8 cellular contexts compared by ENCODE assay signal in genomic region chr1:161398900-161399256, GRCh38. TPM values are rescaled to one million over a fixed set of nuclear protein-coding genes. Genes with fewer than 3 reads are reported as not detected.
DNase-seq lines count a peak whose midpoint lies in the region; ATAC-seq, FAIRE-seq and TF ChIP-seq lines count a peak whose summit lies in the region.

No MANE protein-coding gene starts in this region.

- H3K4me1 ChIP-seq in GM23338 (ENCODE audit: insufficient read depth) (peaks cover 5% of the 10 kb centered on the region; the same call in 1 of the 2 replicates), left ventricle myocardium inferior (peaks cover 30% of the 10 kb centered on the region), small intestine (ENCODE audit: control insufficient read depth in 2 of 2, insufficient read depth in 1 of 2, low read depth in 1 of 2, low read length in 1 of 2) (peaks cover 0 to 2% of the 10 kb centered on the region in 2 donors)

- peaks cover 20% of the 10 kb centered on the region for H3K27me3 Mint-ChIP-seq in GM23338 (ENCODE audit: insufficient read depth, low read depth, poor library complexity)

- no peak for TF ChIP-seq CTCF in GM23338 (conservative IDR thresholded peaks at IDR 0.05; ENCODE audit: low read depth in 2 of 2)
- TF ChIP-seq CTCF in WERI-Rb-1 (IDR thresholded peaks at IDR 0.05; ENCODE audit: low read depth, low read length): no peak
- TF ChIP-seq CTCF in left ventricle myocardium inferior (IDR thresholded peaks at IDR 0.05; ENCODE audit: borderline replicate concordance): no peak

- H3K27ac Mint-ChIP-seq in GM23338: peak overlapping the region; percentile 99

- H3K27ac ChIP-seq in GM23338 (ENCODE audit: low read depth) (peak overlapping the region; percentile 96), WERI-Rb-1 (peak overlapping the region; percentile 93), left ventricle myocardium inferior (replicated peaks) (peak overlapping the region; percentile 100), small intestine (ENCODE audit: low read depth in 1 of 2, low read length in 1 of 2) (peak overlapping the region; percentile 96 to 100)

- no peak for ATAC-seq in GM23338
- no peak for ATAC-seq in HG03175 (IDR thresholded peaks at IDR 0.05; ENCODE audit: unreplicated experiment)

- no peaks in the 10 kb centered on the region for H4K20me1 ChIP-seq in GM23338 (replicated peaks; ENCODE audit: insufficient read depth)

- no peak for DNase-seq in GM23338 (ENCODE audit: low spot score)
- no peak for DNase-seq in WERI-Rb-1
- no peak for DNase-seq in left ventricle myocardium inferior
- no peak for DNase-seq in small intestine
- no peak for DNase-seq in Ammon's horn (ENCODE audit: low spot score)
- no peak for DNase-seq in NK-92 (lab: John Stamatoyannopoulos, UW; ENCODE audit: unreplicated experiment)
- DNase-seq in stimulated activated CD4-positive, alpha-beta T cell treated with anti-CD3 and anti-CD28 coated beads, Interleukin-4, amount 100 ng/mL, for 1 hour: no peak

- peak overlapping the region; percentile 100 for H3K4me3 ChIP-seq in GM23338
- peak overlapping the region; percentile 56 for H3K4me3 ChIP-seq in WERI-Rb-1 (ENCODE audit: low read depth, low read length)
- peak overlapping the region; percentile 82 for H3K4me3 ChIP-seq in left ventricle myocardium inferior
- peak overlapping the region; percentile 42 to 49 for H3K4me3 ChIP-seq in small intestine (ENCODE audit: low read depth in 1 of 2, low read length in 2 of 2)

- H3K9me3 ChIP-seq in WERI-Rb-1 (ENCODE audit: severe bottlenecking) (no peaks in the 10 kb centered on the region), left ventricle myocardium inferior (replicated peaks) (no peaks in the 10 kb centered on the region), small intestine (ENCODE audit: control insufficient read depth, low read depth) (no peaks in the 10 kb centered on the region)

- H3K4me3 Mint-ChIP-seq in GM23338: peak overlapping the region; percentile 93

- H3K36me3 ChIP-seq in GM23338 (ENCODE audit: insufficient read depth): no peaks in the 10 kb centered on the region
- peaks cover 5% of the 10 kb centered on the region; the same call in 1 of the 2 replicates for H3K36me3 ChIP-seq in WERI-Rb-1
- H3K36me3 ChIP-seq in left ventricle myocardium inferior: no peaks in the 10 kb centered on the region
- no peaks in the 10 kb centered on the region for H3K36me3 ChIP-seq in small intestine (ENCODE audit: control insufficient read depth in 2 of 2, insufficient read depth in 2 of 2, low read length in 2 of 2)

- H3K9me2 ChIP-seq in GM23338 (ENCODE audit: insufficient read depth): no peaks in the 10 kb centered on the region

- peaks cover 9% of the 10 kb centered on the region; the same call in 2 of the 3 replicates for H3K9me3 Mint-ChIP-seq in GM23338

- H3F3A ChIP-seq in GM23338 (replicated peaks; ENCODE audit: low read depth): peaks cover 23% of the 10 kb centered on the region

- 1 to 5% (median 3%) methylated on average over 17 of the region's 17 CpGs for WGBS in small intestine, 3 donors

- FAIRE-seq in small intestine (lab: Jason Lieb, UNC): no peak

- peak overlapping the region; percentile 64; the same call in 1 of the 2 replicates for H2AFZ ChIP-seq in GM23338

- H3K36me3 Mint-ChIP-seq in GM23338 (ENCODE audit: low read depth): peaks cover 3% of the 10 kb centered on the region; the same call in 2 of the 3 replicates

- H3K27me3 ChIP-seq in GM23338 (ENCODE audit: insufficient read depth): no peaks in the 10 kb centered on the region
- no peaks in the 10 kb centered on the region for H3K27me3 ChIP-seq in WERI-Rb-1 (ENCODE audit: insufficient read depth, low read depth, severe bottlenecking)
- no peaks in the 10 kb centered on the region for H3K27me3 ChIP-seq in left ventricle myocardium inferior (ENCODE audit: low read depth)
- H3K27me3 ChIP-seq in small intestine (ENCODE audit: control insufficient read depth in 2 of 2, insufficient read depth in 2 of 2, low read length in 2 of 2): no peaks in the 10 kb centered on the region

- intact Hi-C loops in left ventricle myocardium inferior (cut with micrococcal nuclease): no loop called here

- peaks cover 4% of the 10 kb centered on the region; the same call in 2 of the 3 replicates for H3K4me1 Mint-ChIP-seq in GM23338

- no peaks in the 10 kb centered on the region for H3K79me2 ChIP-seq in GM23338 (replicated peaks; ENCODE audit: insufficient read depth)

- peak overlapping the region; percentile 86 for H3K4me2 ChIP-seq in GM23338

TF ChIP-seq in GM23338, 12 proteins besides CTCF, POLR2A, EP300 and RAD21 (continues in another document):
- TF ChIP-seq EZH2 (IDR thresholded peaks at IDR 0.05; ENCODE audit: low read depth, unreplicated experiment): no peak
- no peak for TF ChIP-seq CREB1 (CRISPR knock-in tag; IDR thresholded peaks at IDR 0.05; ENCODE audit: low read depth)
- no peak for TF ChIP-seq STAT1 (IDR thresholded peaks at IDR 0.05; ENCODE audit: unreplicated experiment)
- no peak for TF ChIP-seq ZNF462 (CRISPR knock-in tag; IDR thresholded peaks at IDR 0.05)
- no peak for TF ChIP-seq ZNF331 (CRISPR knock-in tag; IDR thresholded peaks at IDR 0.05; ENCODE audit: low read depth)

RNA-seq across cellular contexts. Expression of gene CFAP126, which starts 31.2 kb away (rescaled TPM):
- not detected in 2 replicates for total RNA-seq in GM23338 (2014; rRNA removed; shearing (Covaris generic))
- not detected in 2 replicates for polyA plus RNA-seq in GM23338 (2016; fragmentation: Nextera tagmentation; extraction: Ambion mirVana)
- not detected for total RNA-seq in left ventricle myocardium inferior
- polyA plus RNA-seq in small intestine: not detected

Comparison
In these comparisons a context has a peak if more than half of its experiments do, and no peak if none do; other contexts are left out.
1. H3K4me3 ChIP-seq: peak in every context shown above with its lines; median percentile 100 in GM23338; 82 in left ventricle myocardium inferior; 56 in WERI-Rb-1; 46 in small intestine.